In genomic region chr2:237156131-237156856, GRCh38 we compare ENCODE assay signal across 9 cellular contexts.
DNase-seq lines count a peak whose midpoint lies in the region; FAIRE-seq and TF ChIP-seq lines count a peak whose summit lies in the region.
"Had no signal": no experiment of that assay in that cellular context is flagged by ENCODE, and none has a peak within 500 bp of the region (broad histone marks: within the 10 kb centered on the region; RNA-seq: fewer than 3 reads in every experiment).

No MANE protein-coding gene starts in this region.

- no peaks in the 10 kb centered on the region; the same call in 1 of the 2 replicates for H3K36me3 ChIP-seq in SJSA1
- no peaks in the 10 kb centered on the region for H3K36me3 ChIP-seq in esophagus squamous epithelium
- H3K36me3 ChIP-seq in Karpas-422 (ENCODE audit: insufficient read depth, low read length): no peaks in the 10 kb centered on the region

- no peak overlapping the region for H3K9ac ChIP-seq in Karpas-422 (ENCODE audit: low read length)

- DNase-seq in AG09319 (ENCODE audit: extremely low read depth, low read depth) (peak; percentile 69), SJSA1 (ENCODE audit: low read depth in 1 of 2, low spot score in 2 of 2) (peak; percentile 75 to 86), esophagus squamous epithelium (lab: John Stamatoyannopoulos, UW) (no peak), Karpas-422 (no peak), DMS 273 treated with DMSO at 0.1 percent for 48 hours (lab: John Stamatoyannopoulos, UW) (no peak), putamen (ENCODE audit: low spot score) (no peak), GM19239 (ENCODE audit: insufficient read length, low spot score) (no peak)
- DNase-seq: T-cell had no signal

- TF ChIP-seq CTCF in AG09319 (IDR thresholded peaks at IDR 0.05; ENCODE audit: low read depth, low read length) (no peak), esophagus squamous epithelium (IDR thresholded peaks at IDR 0.05) (no peak)

- FAIRE-seq in GM19239 (lab: Jason Lieb, UNC): no peak

- no peak for TF ChIP-seq POLR2A in esophagus squamous epithelium (IDR thresholded peaks at IDR 0.05)

- no peaks in the 10 kb centered on the region for H4K20me1 ChIP-seq in Karpas-422 (ENCODE audit: insufficient read depth, low read depth, low read length)

- H3K79me2 ChIP-seq in Karpas-422 (ENCODE audit: low read length): no peaks in the 10 kb centered on the region

- peak overlapping the region; percentile 81 for H3K27ac ChIP-seq in SJSA1
- H3K27ac ChIP-seq in esophagus squamous epithelium: peak overlapping the region; percentile 41 to 69 (median 56)
- H3K27ac ChIP-seq in skin epidermis: peak overlapping the region in 20 of 21 experiments; percentile 54 to 92 (median 76)
- no peak overlapping the region for H3K27ac ChIP-seq in Karpas-422 (ENCODE audit: low read length)

- WGBS in esophagus squamous epithelium, 2 donors: 59 to 66% methylated on average over 5 to 7 of the region's 30 CpGs

- H3K4me3 ChIP-seq in SJSA1: peak overlapping the region; percentile 22
- no peak overlapping the region for H3K4me3 ChIP-seq in esophagus squamous epithelium
- H3K4me3 ChIP-seq in skin epidermis: no peak overlapping the region
- H3K4me3 ChIP-seq in Karpas-422 (ENCODE audit: low read length): no peak overlapping the region

- intact Hi-C loops in esophagus squamous epithelium (cut with DNase I): loop anchor here (10.0 kb wide), 1 partner anchor 319 kb away; no protein-coding TSS in a partner anchor

- no peak overlapping the region for H3K4me2 ChIP-seq in Karpas-422 (ENCODE audit: low read depth, low read length, poor library complexity, severe bottlenecking)

- H3K9me2 ChIP-seq in Karpas-422 (replicated peaks; ENCODE audit: insufficient read depth, low read length): no peaks in the 10 kb centered on the region

- no peaks in the 10 kb centered on the region for H3K27me3 ChIP-seq in SJSA1 (replicated peaks)
- H3K27me3 ChIP-seq in esophagus squamous epithelium: peaks cover 0 to 21% (median 0%) of the 10 kb centered on the region in 4 donors
- no peaks in the 10 kb centered on the region for H3K27me3 ChIP-seq in Karpas-422 (ENCODE audit: low read length)

- H2AFZ ChIP-seq in Karpas-422 (ENCODE audit: low read length): no peak overlapping the region

- peaks cover 53% of the 10 kb centered on the region for H3K4me1 ChIP-seq in SJSA1 (replicated peaks)
- H3K4me1 ChIP-seq in esophagus squamous epithelium: peaks cover 0 to 17% (median 3%) of the 10 kb centered on the region in 3 donors
- no peaks in the 10 kb centered on the region; the same call in 1 of the 2 replicates for H3K4me1 ChIP-seq in Karpas-422 (ENCODE audit: low read length)

- H3K9me3 ChIP-seq in SJSA1 (replicated peaks) (peaks cover 5% of the 10 kb centered on the region; the same call in 1 of the 2 replicates), esophagus squamous epithelium (no peaks in the 10 kb centered on the region), Karpas-422 (ENCODE audit: low read length) (no peaks in the 10 kb centered on the region)

Comparison
In these comparisons a context has a peak if more than half of its experiments do, and no peak if none do; other contexts are left out.
1. DNase-seq: peak in AG09319 (single experiment) and SJSA1 (2 of 2); none in esophagus squamous epithelium (single experiment), Karpas-422 (single experiment), DMS 273 treated with DMSO at 0.1 percent for 48 hours (single experiment), putamen (single experiment) and GM19239 (single experiment).